ENCODE assay signal across 2 cellular contexts in the genomic region with DNA sequence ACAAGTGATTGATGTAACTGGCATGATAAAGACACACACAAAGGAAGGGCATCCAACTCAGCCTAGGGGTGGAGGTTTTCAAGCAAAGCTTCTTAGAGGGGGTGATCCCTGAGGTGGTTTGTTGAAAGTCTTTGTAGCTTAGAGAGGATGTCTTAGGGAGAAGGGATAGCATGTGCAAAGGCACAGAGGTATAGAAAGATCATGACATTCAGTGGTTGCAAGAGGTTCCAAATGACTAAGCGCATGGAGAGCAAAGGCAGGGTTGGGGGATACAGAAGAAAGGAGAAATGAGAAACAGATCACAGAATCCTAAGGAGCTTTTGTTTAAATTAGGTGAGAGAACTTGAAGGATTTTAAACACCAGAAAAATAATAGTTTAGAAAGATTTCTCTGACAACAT.
TF ChIP-seq lines count a peak whose summit lies in the region.

No MANE protein-coding gene starts in this region.

TF ChIP-seq in HEK293, 187 proteins besides CTCF, POLR2A, EP300 and RAD21:
- TF ChIP-seq, protein P1, sequence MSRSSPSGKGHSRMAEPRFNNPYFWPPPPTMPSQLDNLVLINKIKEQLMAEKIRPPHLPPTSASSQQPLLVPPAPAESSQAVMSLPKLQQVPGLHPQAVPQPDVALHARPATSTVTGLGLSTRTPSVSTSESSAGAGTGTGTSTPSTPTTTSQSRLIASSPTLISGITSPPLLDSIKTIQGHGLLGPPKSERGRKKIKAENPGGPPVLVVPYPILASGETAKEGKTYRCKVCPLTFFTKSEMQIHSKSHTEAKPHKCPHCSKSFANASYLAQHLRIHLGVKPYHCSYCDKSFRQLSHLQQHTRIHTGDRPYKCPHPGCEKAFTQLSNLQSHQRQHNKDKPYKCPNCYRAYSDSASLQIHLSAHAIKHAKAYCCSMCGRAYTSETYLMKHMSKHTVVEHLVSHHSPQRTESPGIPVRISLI (tag by site-specific recombination; IDR thresholded peaks at IDR 0.05): peak; percentile 80; the same call in 1 of the 2 replicates
- TF ChIP-seq ZNF623 (tag by site-specific recombination; IDR thresholded peaks at IDR 0.05) (peak; percentile 79), SP2 (tag by site-specific recombination; IDR thresholded peaks at IDR 0.05) (no peak)

TF ChIP-seq in H1, 55 proteins besides CTCF, POLR2A, EP300 and RAD21:
- no peak for TF ChIP-seq CHD2 (IDR thresholded peaks at IDR 0.05; ENCODE audit: low read length)
- TF ChIP-seq, protein P2, sequence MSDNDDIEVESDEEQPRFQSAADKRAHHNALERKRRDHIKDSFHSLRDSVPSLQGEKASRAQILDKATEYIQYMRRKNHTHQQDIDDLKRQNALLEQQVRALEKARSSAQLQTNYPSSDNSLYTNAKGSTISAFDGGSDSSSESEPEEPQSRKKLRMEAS (IDR thresholded peaks at IDR 0.05): no peak
- TF ChIP-seq, protein P3, sequence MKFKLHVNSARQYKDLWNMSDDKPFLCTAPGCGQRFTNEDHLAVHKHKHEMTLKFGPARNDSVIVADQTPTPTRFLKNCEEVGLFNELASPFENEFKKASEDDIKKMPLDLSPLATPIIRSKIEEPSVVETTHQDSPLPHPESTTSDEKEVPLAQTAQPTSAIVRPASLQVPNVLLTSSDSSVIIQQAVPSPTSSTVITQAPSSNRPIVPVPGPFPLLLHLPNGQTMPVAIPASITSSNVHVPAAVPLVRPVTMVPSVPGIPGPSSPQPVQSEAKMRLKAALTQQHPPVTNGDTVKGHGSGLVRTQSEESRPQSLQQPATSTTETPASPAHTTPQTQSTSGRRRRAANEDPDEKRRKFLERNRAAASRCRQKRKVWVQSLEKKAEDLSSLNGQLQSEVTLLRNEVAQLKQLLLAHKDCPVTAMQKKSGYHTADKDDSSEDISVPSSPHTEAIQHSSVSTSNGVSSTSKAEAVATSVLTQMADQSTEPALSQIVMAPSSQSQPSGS (IDR thresholded peaks at IDR 0.05; ENCODE audit: low read length): no peak
- no peak for TF ChIP-seq SAP30 (IDR thresholded peaks at IDR 0.05; ENCODE audit: insufficient read depth, insufficient replicate concordance, low read length)
- 0 out of 2 replicates have a peak, but pooled peaks have one; percentile 16 for TF ChIP-seq POLR2AphosphoS5 (IDR thresholded peaks at IDR 0.05; ENCODE audit: low read depth, low read length)
- TF ChIP-seq, protein P4, sequence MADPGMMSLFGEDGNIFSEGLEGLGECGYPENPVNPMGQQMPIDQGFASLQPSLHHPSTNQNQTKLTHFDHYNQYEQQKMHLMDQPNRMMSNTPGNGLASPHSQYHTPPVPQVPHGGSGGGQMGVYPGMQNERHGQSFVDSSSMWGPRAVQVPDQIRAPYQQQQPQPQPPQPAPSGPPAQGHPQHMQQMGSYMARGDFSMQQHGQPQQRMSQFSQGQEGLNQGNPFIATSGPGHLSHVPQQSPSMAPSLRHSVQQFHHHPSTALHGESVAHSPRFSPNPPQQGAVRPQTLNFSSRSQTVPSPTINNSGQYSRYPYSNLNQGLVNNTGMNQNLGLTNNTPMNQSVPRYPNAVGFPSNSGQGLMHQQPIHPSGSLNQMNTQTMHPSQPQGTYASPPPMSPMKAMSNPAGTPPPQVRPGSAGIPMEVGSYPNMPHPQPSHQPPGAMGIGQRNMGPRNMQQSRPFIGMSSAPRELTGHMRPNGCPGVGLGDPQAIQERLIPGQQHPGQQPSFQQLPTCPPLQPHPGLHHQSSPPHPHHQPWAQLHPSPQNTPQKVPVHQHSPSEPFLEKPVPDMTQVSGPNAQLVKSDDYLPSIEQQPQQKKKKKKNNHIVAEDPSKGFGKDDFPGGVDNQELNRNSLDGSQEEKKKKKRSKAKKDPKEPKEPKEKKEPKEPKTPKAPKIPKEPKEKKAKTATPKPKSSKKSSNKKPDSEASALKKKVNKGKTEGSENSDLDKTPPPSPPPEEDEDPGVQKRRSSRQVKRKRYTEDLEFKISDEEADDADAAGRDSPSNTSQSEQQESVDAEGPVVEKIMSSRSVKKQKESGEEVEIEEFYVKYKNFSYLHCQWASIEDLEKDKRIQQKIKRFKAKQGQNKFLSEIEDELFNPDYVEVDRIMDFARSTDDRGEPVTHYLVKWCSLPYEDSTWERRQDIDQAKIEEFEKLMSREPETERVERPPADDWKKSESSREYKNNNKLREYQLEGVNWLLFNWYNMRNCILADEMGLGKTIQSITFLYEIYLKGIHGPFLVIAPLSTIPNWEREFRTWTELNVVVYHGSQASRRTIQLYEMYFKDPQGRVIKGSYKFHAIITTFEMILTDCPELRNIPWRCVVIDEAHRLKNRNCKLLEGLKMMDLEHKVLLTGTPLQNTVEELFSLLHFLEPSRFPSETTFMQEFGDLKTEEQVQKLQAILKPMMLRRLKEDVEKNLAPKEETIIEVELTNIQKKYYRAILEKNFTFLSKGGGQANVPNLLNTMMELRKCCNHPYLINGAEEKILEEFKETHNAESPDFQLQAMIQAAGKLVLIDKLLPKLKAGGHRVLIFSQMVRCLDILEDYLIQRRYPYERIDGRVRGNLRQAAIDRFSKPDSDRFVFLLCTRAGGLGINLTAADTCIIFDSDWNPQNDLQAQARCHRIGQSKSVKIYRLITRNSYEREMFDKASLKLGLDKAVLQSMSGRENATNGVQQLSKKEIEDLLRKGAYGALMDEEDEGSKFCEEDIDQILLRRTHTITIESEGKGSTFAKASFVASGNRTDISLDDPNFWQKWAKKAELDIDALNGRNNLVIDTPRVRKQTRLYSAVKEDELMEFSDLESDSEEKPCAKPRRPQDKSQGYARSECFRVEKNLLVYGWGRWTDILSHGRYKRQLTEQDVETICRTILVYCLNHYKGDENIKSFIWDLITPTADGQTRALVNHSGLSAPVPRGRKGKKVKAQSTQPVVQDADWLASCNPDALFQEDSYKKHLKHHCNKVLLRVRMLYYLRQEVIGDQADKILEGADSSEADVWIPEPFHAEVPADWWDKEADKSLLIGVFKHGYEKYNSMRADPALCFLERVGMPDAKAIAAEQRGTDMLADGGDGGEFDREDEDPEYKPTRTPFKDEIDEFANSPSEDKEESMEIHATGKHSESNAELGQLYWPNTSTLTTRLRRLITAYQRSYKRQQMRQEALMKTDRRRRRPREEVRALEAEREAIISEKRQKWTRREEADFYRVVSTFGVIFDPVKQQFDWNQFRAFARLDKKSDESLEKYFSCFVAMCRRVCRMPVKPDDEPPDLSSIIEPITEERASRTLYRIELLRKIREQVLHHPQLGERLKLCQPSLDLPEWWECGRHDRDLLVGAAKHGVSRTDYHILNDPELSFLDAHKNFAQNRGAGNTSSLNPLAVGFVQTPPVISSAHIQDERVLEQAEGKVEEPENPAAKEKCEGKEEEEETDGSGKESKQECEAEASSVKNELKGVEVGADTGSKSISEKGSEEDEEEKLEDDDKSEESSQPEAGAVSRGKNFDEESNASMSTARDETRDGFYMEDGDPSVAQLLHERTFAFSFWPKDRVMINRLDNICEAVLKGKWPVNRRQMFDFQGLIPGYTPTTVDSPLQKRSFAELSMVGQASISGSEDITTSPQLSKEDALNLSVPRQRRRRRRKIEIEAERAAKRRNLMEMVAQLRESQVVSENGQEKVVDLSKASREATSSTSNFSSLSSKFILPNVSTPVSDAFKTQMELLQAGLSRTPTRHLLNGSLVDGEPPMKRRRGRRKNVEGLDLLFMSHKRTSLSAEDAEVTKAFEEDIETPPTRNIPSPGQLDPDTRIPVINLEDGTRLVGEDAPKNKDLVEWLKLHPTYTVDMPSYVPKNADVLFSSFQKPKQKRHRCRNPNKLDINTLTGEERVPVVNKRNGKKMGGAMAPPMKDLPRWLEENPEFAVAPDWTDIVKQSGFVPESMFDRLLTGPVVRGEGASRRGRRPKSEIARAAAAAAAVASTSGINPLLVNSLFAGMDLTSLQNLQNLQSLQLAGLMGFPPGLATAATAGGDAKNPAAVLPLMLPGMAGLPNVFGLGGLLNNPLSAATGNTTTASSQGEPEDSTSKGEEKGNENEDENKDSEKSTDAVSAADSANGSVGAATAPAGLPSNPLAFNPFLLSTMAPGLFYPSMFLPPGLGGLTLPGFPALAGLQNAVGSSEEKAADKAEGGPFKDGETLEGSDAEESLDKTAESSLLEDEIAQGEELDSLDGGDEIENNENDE (IDR thresholded peaks at IDR 0.05; ENCODE audit: insufficient replicate concordance, low read length): no peak
